In the genomic region with DNA sequence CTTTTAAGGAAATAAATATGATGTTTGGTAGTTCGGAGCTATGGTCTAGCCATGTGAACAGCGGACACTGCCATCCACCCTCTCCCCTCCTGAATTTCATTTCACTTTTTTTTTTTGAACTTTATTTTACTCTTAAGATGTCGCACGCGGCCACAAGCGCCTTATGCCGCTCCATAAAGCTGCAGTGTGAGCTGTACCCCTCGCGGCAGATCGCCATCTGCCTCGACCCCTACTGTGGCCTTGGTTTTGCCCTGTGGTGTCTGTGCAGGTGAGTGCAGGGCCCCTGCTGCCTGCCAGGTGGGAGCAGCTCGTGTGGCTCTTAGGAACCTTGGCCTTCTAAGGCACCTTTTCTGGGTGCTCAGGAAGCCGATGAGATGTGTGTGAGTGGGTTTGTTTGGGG, we compare ENCODE assay signal across 22 cellular contexts. TPM values are rescaled to one million over a fixed set of nuclear protein-coding genes. Genes with fewer than 3 reads are reported as not detected.
DNase-seq lines count a peak whose midpoint lies in the region; ATAC-seq and TF ChIP-seq lines count a peak whose summit lies in the region.
"Had no signal": no experiment of that assay in that cellular context is flagged by ENCODE, and none has a peak within 500 bp of the region (broad histone marks: within the 10 kb centered on the region; RNA-seq: fewer than 3 reads in every experiment).

No MANE protein-coding gene starts in this region.

- H3K9me3 ChIP-seq in CD4-positive, alpha-beta memory T cell (ENCODE audit: control insufficient read depth in 1 of 2, low read length in 2 of 2) = no peaks in the 10 kb centered on the region
- no peaks in the 10 kb centered on the region for H3K9me3 ChIP-seq in SK-N-SH
- H3K9me3 ChIP-seq: BLaER1, MG63 had no signal

- no peak overlapping the region for H3K4me2 ChIP-seq in SK-N-SH
- H3K4me2 ChIP-seq: BLaER1 had no signal

- H4K20me1 ChIP-seq in SK-N-SH (ENCODE audit: insufficient read depth) = no peaks in the 10 kb centered on the region
- H4K20me1 ChIP-seq: BLaER1 had no signal

- TF ChIP-seq EP300 in SK-N-SH (IDR thresholded peaks at IDR 0.05; ENCODE audit: borderline replicate concordance in 1 of 2, low read depth in 1 of 2, low read length in 1 of 2) = no peak

- no peak for TF ChIP-seq CTCF in SK-N-SH (IDR thresholded peaks at IDR 0.05)

- CTCF ChIA-PET in CD4-positive, alpha-beta memory T cell (lab: Charles Lee; ENCODE audit: partially characterized antibody) = no interaction called here
- CTCF ChIA-PET in SK-N-SH (lab: Yijun Ruan, JAX) = no interaction called here

- no peak for ATAC-seq in naive thymus-derived CD8-positive, alpha-beta T cell
- no peak for ATAC-seq in GM19395 (IDR thresholded peaks at IDR 0.05; ENCODE audit: unreplicated experiment)

- H3K9me3 Mint-ChIP-seq in CD4-positive, alpha-beta memory T cell = no peaks in the 10 kb centered on the region
- H3K9me3 Mint-ChIP-seq in naive thymus-derived CD8-positive, alpha-beta T cell = no peaks in the 10 kb centered on the region
- H3K9me3 Mint-ChIP-seq: HFFc6 had no signal

- peak overlapping the region in 6 of 7 donors; percentile 27 to 87 (median 58) for H3K27ac Mint-ChIP-seq in CD4-positive, alpha-beta memory T cell
- peak overlapping the region; percentile 81 to 99 (median 97) for H3K27ac Mint-ChIP-seq in naive thymus-derived CD8-positive, alpha-beta T cell
- H3K27ac Mint-ChIP-seq: HFFc6 had no signal

- H3K4me1 Mint-ChIP-seq in CD4-positive, alpha-beta memory T cell = peaks cover 41 to 93% (median 51%) of the 10 kb centered on the region in 4 donors
- peaks cover 49 to 94% (median 85%) of the 10 kb centered on the region in 4 donors for H3K4me1 Mint-ChIP-seq in naive thymus-derived CD8-positive, alpha-beta T cell

- H3K4me1 ChIP-seq in CD4-positive, alpha-beta memory T cell (ENCODE audit: insufficient read depth, low read length) = peaks cover 68% of the 10 kb centered on the region
- H3K4me1 ChIP-seq in SK-N-SH (ENCODE audit: control insufficient read depth in 1 of 2, insufficient read depth in 2 of 2, low read depth in 1 of 2, low read length in 1 of 2) = no peaks in the 10 kb centered on the region

- H3F3A ChIP-seq in SK-N-SH (replicated peaks; ENCODE audit: insufficient read depth) = no peaks in the 10 kb centered on the region

- POLR2A ChIA-PET in CD4-positive, alpha-beta memory T cell (lab: Charles Lee; ENCODE audit: partially characterized antibody) = interaction anchor here (9.3 kb wide), 1 partner anchor 78 kb away, joined by 108 read pairs; the partner anchor contains the start of gene PRMT2
- POLR2A ChIA-PET in naive thymus-derived CD8-positive, alpha-beta T cell (lab: Charles Lee) = interaction anchor here (1.0 to 19.1 kb wide), 10 partner anchors 10 to 133 kb away, joined by 3 to 681 read pairs (median 8); partner anchors contain the start of gene PRMT2
- POLR2A ChIA-PET in SK-N-SH (lab: Yijun Ruan, JAX) = no interaction called here

- TF ChIP-seq RAD21 in SK-N-SH (IDR thresholded peaks at IDR 0.05; ENCODE audit: low read length) = no peak

- no peak overlapping the region for H3K27ac ChIP-seq in CD4-positive, alpha-beta memory T cell (ENCODE audit: low read depth, low read length)
- H3K27ac ChIP-seq in SK-N-SH (ENCODE audit: low read depth in 2 of 2, low read length in 1 of 2) = no peak overlapping the region
- H3K27ac ChIP-seq: BLaER1 had no signal

- peaks cover 33% of the 10 kb centered on the region for H3K36me3 ChIP-seq in CD4-positive, alpha-beta memory T cell (ENCODE audit: insufficient read depth, low read length)
- peaks cover 27 to 61% of the 10 kb centered on the region in 2 experiments for H3K36me3 ChIP-seq in SK-N-SH (replicated peaks in 1 of 2; ENCODE audit: control insufficient read depth in 1 of 2, insufficient read depth in 2 of 2, low read length in 1 of 2)

- no peak overlapping the region for H3K4me3 Mint-ChIP-seq in CD4-positive, alpha-beta memory T cell
- H3K4me3 Mint-ChIP-seq in naive thymus-derived CD8-positive, alpha-beta T cell = peak overlapping the region in 7 of 10 donors; percentile 7 to 63 (median 48)
- H3K4me3 Mint-ChIP-seq: HFFc6 had no signal

- H3K27me3 Mint-ChIP-seq in CD4-positive, alpha-beta memory T cell = no peaks in the 10 kb centered on the region
- no peaks in the 10 kb centered on the region for H3K27me3 Mint-ChIP-seq in naive thymus-derived CD8-positive, alpha-beta T cell

- no peak overlapping the region for H3K9ac ChIP-seq in SK-N-SH
- H3K9ac ChIP-seq: BLaER1 had no signal

- DNase-seq in activated CD8-positive, alpha-beta memory T cell treated with anti-CD3 and anti-CD28 coated beads, Interleukin-2, amount 50 U/mL, for 48 hours = peak; percentile 42
- DNase-seq in activated CD8-positive, alpha-beta memory T cell treated with anti-CD3 and anti-CD28 coated beads, Interleukin-2, amount 50 U/mL, for 4 hours = no peak
- DNase-seq in CD4-positive, alpha-beta memory T cell = no peak
- DNase-seq in RPMI8226 = peak; percentile 14
- no peak for DNase-seq in naive thymus-derived CD8-positive, alpha-beta T cell
- DNase-seq in SK-N-SH = no peak
- DNase-seq: DMS 273 treated with DMSO at 0.1 percent for 48 hours, DND-41, HFFc6, Kasumi-1, MG63, NCI-H1048, NCI-H1436, NCI-H1930, NCI-H226, NCI-H524, NCI-H82, SHP77 treated with DMSO at 0.1 percent for 48 hours had no signal

- no peaks in the 10 kb centered on the region for H3K27me3 ChIP-seq in CD4-positive, alpha-beta memory T cell (ENCODE audit: insufficient read depth, low read length)
- H3K27me3 ChIP-seq in SK-N-SH (ENCODE audit: insufficient read depth) = no peaks in the 10 kb centered on the region
- H3K27me3 ChIP-seq: BLaER1, MG63 had no signal

- no peaks in the 10 kb centered on the region for H3K79me2 ChIP-seq in SK-N-SH (ENCODE audit: insufficient read depth)

- WGBS in SK-N-SH (ENCODE audit: low lambda C conversion rate) = 99% methylated on average over 13 of the region's 13 CpGs

- intact Hi-C loops in CD4-positive, alpha-beta memory T cell (cut with micrococcal nuclease) = no loop called here

- H3K36me3 Mint-ChIP-seq in CD4-positive, alpha-beta memory T cell = peaks cover 48 to 53% of the 10 kb centered on the region in 2 donors
- H3K36me3 Mint-ChIP-seq in naive thymus-derived CD8-positive, alpha-beta T cell = peaks cover 0 to 52% (median 27%) of the 10 kb centered on the region in 3 donors

- H3K9me2 ChIP-seq in SK-N-SH = no peaks in the 10 kb centered on the region

- H3K4me3 ChIP-seq in CD4-positive, alpha-beta memory T cell (ENCODE audit: low read length in 2 of 2) = no peak overlapping the region
- no peak overlapping the region for H3K4me3 ChIP-seq in SK-N-SH (ENCODE audit: low read depth in 2 of 2, low read length in 1 of 2)
- H3K4me3 ChIP-seq: BLaER1, MG63 had no signal

- H2AFZ ChIP-seq in SK-N-SH (ENCODE audit: low read depth) = no peak overlapping the region

TF ChIP-seq in SK-N-SH, 30 proteins besides CTCF, POLR2A, EP300 and RAD21:
- TF ChIP-seq RXRA (IDR thresholded peaks at IDR 0.05; ENCODE audit: borderline replicate concordance, low read depth) = no peak
- no peak for TF ChIP-seq RCOR1 (IDR thresholded peaks at IDR 0.05; ENCODE audit: low read length)
- no peak for TF ChIP-seq GABPA (IDR thresholded peaks at IDR 0.05; ENCODE audit: low read depth)
- TF ChIP-seq MAX (IDR thresholded peaks at IDR 0.05; ENCODE audit: low read depth) = no peak
- no peak for TF ChIP-seq TCF12 (IDR thresholded peaks at IDR 0.05)

RNA-seq across cellular contexts. Expression of gene S100B, which starts 48.1 kb away (rescaled TPM):
- total RNA-seq in CD4-positive, alpha-beta memory T cell = not detected
- polyA plus RNA-seq in CD4-positive, alpha-beta memory T cell = under 1 TPM; 0.54 to 0.73 TPM
- 10 to 100 TPM; 73.4 to 73.5 TPM for total RNA-seq in naive thymus-derived CD8-positive, alpha-beta T cell
- polyA plus RNA-seq in naive thymus-derived CD8-positive, alpha-beta T cell = 100 to 1,000 TPM in 2 of 3 donors, 10 to 100 TPM in 1; 92.4 to 271 (median 227) TPM
- 0.12 and 0.24 TPM in 2 replicates for polyA plus RNA-seq in SK-N-SH (2012; rRNA removed)
- 0.62 and 0.72 TPM in 2 replicates for polyA plus RNA-seq in SK-N-SH (2012; cell fraction: cytosol; rRNA removed)
- not detected in 2 replicates for polyA plus RNA-seq in SK-N-SH (2012; cell fraction: nucleus; rRNA removed)
- total RNA-seq: G401, HFFc6, HT1080 had no signal

Comparison
In these comparisons a context has a peak if more than half of its experiments do, and no peak if none do; other contexts are left out.
1. DNase-seq: peak in activated CD8-positive, alpha-beta memory T cell treated with anti-CD3 and anti-CD28 coated beads, Interleukin-2, amount 50 U/mL, for 48 hours (single experiment) and RPMI8226 (single experiment); none in activated CD8-positive, alpha-beta memory T cell treated with anti-CD3 and anti-CD28 coated beads, Interleukin-2, amount 50 U/mL, for 4 hours (single experiment), CD4-positive, alpha-beta memory T cell (0 of 5), naive thymus-derived CD8-positive, alpha-beta T cell (0 of 10) and SK-N-SH (single experiment).
2. H3K4me3 Mint-ChIP-seq: peak in naive thymus-derived CD8-positive, alpha-beta T cell (7 of 10); none in CD4-positive, alpha-beta memory T cell (0 of 8).
3. RNA of gene S100B, which starts 48.1 kb away (polyA plus RNA-seq): 92.4 to 271 TPM in naive thymus-derived CD8-positive, alpha-beta T cell; 0.54 to 0.73 TPM in CD4-positive, alpha-beta memory T cell and 0.12 to 0.72 TPM in SK-N-SH; every median in the first group is over 10 times any median in the second.